Comparison of ENCODE assay signal across 8 cellular contexts in genomic region chr18:62325806-62326645, GRCh38. TPM values are rescaled to one million over a fixed set of nuclear protein-coding genes. Genes with fewer than 3 reads are reported as not detected.
DNase-seq lines count a peak whose midpoint lies in the region; TF ChIP-seq lines count a peak whose summit lies in the region.

No MANE protein-coding gene starts in this region.

- H3K27me3 Mint-ChIP-seq in HFFc6 (ENCODE audit: insufficient read depth) = peaks cover 59% of the 10 kb centered on the region

- no peaks in the 10 kb centered on the region for H3K79me1 ChIP-seq in mesenchymal stem cell (replicated peaks; ENCODE audit: low read length, poor library complexity, severe bottlenecking)

- no peak overlapping the region for H4K91ac ChIP-seq in mesenchymal stem cell (ENCODE audit: low read length)

- no peak overlapping the region for H4K8ac ChIP-seq in mesenchymal stem cell (ENCODE audit: low read length)

- no peak overlapping the region for H2AK5ac ChIP-seq in mesenchymal stem cell (ENCODE audit: low read length, severe bottlenecking)

- H3K27ac Mint-ChIP-seq in HFFc6 = no peak overlapping the region

- H3K4me1 Mint-ChIP-seq in HFFc6 (ENCODE audit: low read depth) = peaks cover 31% of the 10 kb centered on the region

- H3K4me3 Mint-ChIP-seq in HFFc6 = peak overlapping the region; percentile 62

- H3K18ac ChIP-seq in mesenchymal stem cell (ENCODE audit: low read depth in 1 of 2, low read length in 2 of 2) = no peak overlapping the region

- DNase-seq in ELR (ENCODE audit: low read depth) (peak; percentile 22), HFFc6 (no peak), SJSA1 (ENCODE audit: low read depth in 1 of 2, low spot score in 2 of 2) (peak in 1 of 2 experiments; percentile 23), coronary artery (ENCODE audit: low spot score) (no peak), mesenchymal stem cell (peak; percentile 26), transverse colon (peak; percentile 34), NCI-H187 treated with DMSO at 0.1 percent for 48 hours (lab: John Stamatoyannopoulos, UW) (no peak)
- DNase-seq in effector CD4-positive, alpha-beta T cell = no peak

- no peak for TF ChIP-seq POLR2A in transverse colon (IDR thresholded peaks at IDR 0.05)

- H3K4me3 ChIP-seq in SJSA1 (peak overlapping the region; percentile 23), coronary artery (peak overlapping the region; percentile 71), mesenchymal stem cell (ENCODE audit: insufficient read depth in 1 of 2, low read depth in 1 of 2, low read length in 2 of 2) (peak overlapping the region; percentile 23 to 76), transverse colon (peak overlapping the region; percentile 36 to 59 (median 56))

- H3K36me3 Mint-ChIP-seq in HFFc6 (ENCODE audit: low read depth) = no peaks in the 10 kb centered on the region

- no peak overlapping the region for H2BK120ac ChIP-seq in mesenchymal stem cell (ENCODE audit: low read depth, low read length)

- no peak overlapping the region for H2BK15ac ChIP-seq in mesenchymal stem cell (ENCODE audit: low read depth, poor library complexity, severe bottlenecking)

- TF ChIP-seq CTCF in HFFc6 (IDR thresholded peaks at IDR 0.05) = no peak
- no peak for TF ChIP-seq CTCF in coronary artery (IDR thresholded peaks at IDR 0.05)
- no peak for TF ChIP-seq CTCF in transverse colon (IDR thresholded peaks at IDR 0.05)

- H3K36me3 ChIP-seq in SJSA1 (no peaks in the 10 kb centered on the region), mesenchymal stem cell (ENCODE audit: control insufficient read depth in 1 of 2, insufficient read depth in 2 of 2, low read depth in 1 of 2, low read length in 2 of 2) (no peaks in the 10 kb centered on the region), transverse colon (no peaks in the 10 kb centered on the region)

- intact Hi-C loops in transverse colon (cut with DNase I; ENCODE audit: low total_unique reads) = no loop called here

- WGBS in mesenchymal stem cell = 6% methylated on average over 43 of the region's 45 CpGs
- 4 to 7% methylated on average over 15 to 44 of the region's 45 CpGs for WGBS in transverse colon (ENCODE audit: low coverage in 1 of 2), 2 donors

- no peak overlapping the region for H3K4ac ChIP-seq in mesenchymal stem cell (ENCODE audit: low read depth in 1 of 2, low read length in 2 of 2)

- peak overlapping the region; percentile 98 for H3K4me2 ChIP-seq in mesenchymal stem cell (ENCODE audit: low read length, poor library complexity, severe bottlenecking)

- no peak overlapping the region for H2BK12ac ChIP-seq in mesenchymal stem cell (ENCODE audit: low read length in 2 of 2)

- H2BK5ac ChIP-seq in mesenchymal stem cell (ENCODE audit: low read depth, low read length, poor library complexity, severe bottlenecking) = no peak overlapping the region

- H3K27ac ChIP-seq in SJSA1 = no peak overlapping the region
- no peak overlapping the region for H3K27ac ChIP-seq in coronary artery
- no peak overlapping the region for H3K27ac ChIP-seq in mesenchymal stem cell (ENCODE audit: low read length, poor library complexity, severe bottlenecking)
- peak overlapping the region; percentile 55 to 83 (median 82) for H3K27ac ChIP-seq in transverse colon

- H3K9me3 ChIP-seq in SJSA1 (replicated peaks) = peaks cover 4% of the 10 kb centered on the region; the same call in 1 of the 2 replicates
- no peaks in the 10 kb centered on the region for H3K9me3 ChIP-seq in mesenchymal stem cell (ENCODE audit: control insufficient read depth, low read length)
- H3K9me3 ChIP-seq in transverse colon = no peaks in the 10 kb centered on the region

- no peaks in the 10 kb centered on the region for H3K9me3 Mint-ChIP-seq in HFFc6

- H3K9ac ChIP-seq in mesenchymal stem cell (ENCODE audit: low read length) = peak overlapping the region; percentile 30

- H2AFZ ChIP-seq in mesenchymal stem cell (ENCODE audit: low read depth, low read length) = peak overlapping the region; percentile 6

- in situ Hi-C loops in transverse colon (cut with MboI; ENCODE audit: low pct_ligation_motif_present in 1 of 4, low pct_unique_long_range_greater_than_20kb in 1 of 4, low sequenced_read_pairs in 3 of 4) = no loop called here

- H3K27me3 ChIP-seq in SJSA1 (replicated peaks) (peaks cover 69% of the 10 kb centered on the region), mesenchymal stem cell (ENCODE audit: control insufficient read depth in 1 of 2, insufficient read depth in 1 of 2, low read length in 2 of 2) (peaks cover 59 to 76% of the 10 kb centered on the region in 2 experiments), transverse colon (peaks cover 66% of the 10 kb centered on the region)

- no peak for TF ChIP-seq EP300 in transverse colon (IDR thresholded peaks at IDR 0.05; ENCODE audit: low read depth)

- H3K23ac ChIP-seq in mesenchymal stem cell (ENCODE audit: low read length in 2 of 2) = peak overlapping the region in 1 of 2 experiments; percentile 79

- H3K14ac ChIP-seq in mesenchymal stem cell (ENCODE audit: low read length in 2 of 2) = no peak overlapping the region

- H3K4me1 ChIP-seq in SJSA1 (replicated peaks) (peaks cover 10% of the 10 kb centered on the region), mesenchymal stem cell (ENCODE audit: control insufficient read depth, insufficient read depth, low read depth, low read length) (peaks cover 25% of the 10 kb centered on the region), transverse colon (peaks cover 10 to 67% (median 51%) of the 10 kb centered on the region in 4 donors)

RNA-seq across cellular contexts. Expression of gene TNFRSF11A, which starts 0.9 kb away (rescaled TPM):
- under 1 TPM in 1 of 6 experiments, not detected in 5; 0.05 TPM for total RNA-seq in HFFc6 (2021; fragmentation: NEBNext Ultra II Directional; extraction: Animal tissue kit (Norgen Biotek cat#: 25700))
- not detected in 2 replicates for total RNA-seq in SJSA1 (2014; rRNA removed; shearing (Covaris generic))
- polyA plus RNA-seq in mesenchymal stem cell (2013, experiment 1 of 2) = 0.04 TPM
- 0.04 TPM for polyA plus RNA-seq in mesenchymal stem cell (2013, experiment 2 of 2)
- total RNA-seq in transverse colon = 10 to 100 TPM; 23.9 to 59.9 (median 31.6) TPM

Comparison
In these comparisons a context has a peak if more than half of its experiments do, and no peak if none do; other contexts are left out.
1. DNase-seq: peak in ELR (single experiment), mesenchymal stem cell (single experiment) and transverse colon (single experiment); none in HFFc6 (single experiment), coronary artery (single experiment), effector CD4-positive, alpha-beta T cell (single experiment) and NCI-H187 treated with DMSO at 0.1 percent for 48 hours (single experiment).
2. H3K27ac ChIP-seq: peak in transverse colon (4 of 4); none in SJSA1 (single experiment), coronary artery (0 of 2) and mesenchymal stem cell (single experiment).
3. RNA of gene TNFRSF11A, which starts 0.9 kb away (total RNA-seq): 23.9 to 59.9 TPM in transverse colon; 0.05 TPM in HFFc6 and not detected in SJSA1; every median in the first group is over 10 times any median in the second.
4. Peak in every context shown above with its lines, with median percentiles within 50 percentile points of each other: H3K4me3 ChIP-seq.